ENCODE assay signal across 8 cellular contexts in genomic region chr3:138935864-138936762, GRCh38. TPM values are rescaled to one million over a fixed set of nuclear protein-coding genes. Genes with fewer than 3 reads are reported as not detected.
DNase-seq lines count a peak whose midpoint lies in the region; ATAC-seq and TF ChIP-seq lines count a peak whose summit lies in the region.

No MANE protein-coding gene starts in this region.

- H3K36me3 ChIP-seq in cardiac muscle cell (no peaks in the 10 kb centered on the region), trophoblast cell (ENCODE audit: control insufficient read depth in 1 of 2, insufficient read depth in 2 of 2, low read length in 2 of 2) (no peaks in the 10 kb centered on the region), upper lobe of right lung (no peaks in the 10 kb centered on the region)

- peak overlapping the region; percentile 23 for H3K4me3 ChIP-seq in cardiac muscle cell
- H3K4me3 ChIP-seq in trophoblast cell (ENCODE audit: low read depth, low read length), result peak overlapping the region; percentile 61
- H3K4me3 ChIP-seq in upper lobe of right lung, result peak overlapping the region; percentile 38

- no peak overlapping the region for H3K23ac ChIP-seq in trophoblast cell (ENCODE audit: low read length)

- intact Hi-C loops in upper lobe of right lung (cut with DNase I), result no loop called here

- H3K18ac ChIP-seq in trophoblast cell (ENCODE audit: low read length), result no peak overlapping the region

- no peak overlapping the region for H3K4ac ChIP-seq in trophoblast cell (ENCODE audit: low read depth, low read length)

- H3K27ac ChIP-seq in cardiac muscle cell (no peak overlapping the region), trophoblast cell (ENCODE audit: low read depth, low read length) (no peak overlapping the region), upper lobe of right lung (no peak overlapping the region)

- DNase-seq in Ammon's horn (ENCODE audit: low spot score) (peak; percentile 64), SK-MEL-5 (ENCODE audit: low read depth, low spot score) (peak; percentile 61), cardiac muscle cell (ENCODE audit: low read depth in 1 of 2, low spot score in 1 of 2) (peak; percentile 69 to 74), trophoblast cell (peak in 1 of 2 donors; percentile 74), upper lobe of right lung (peak; percentile 88)
- peak; percentile 78 for DNase-seq in activated naive CD4-positive, alpha-beta T cell treated with anti-CD3 and anti-CD28 coated beads, Interleukin-2, amount 50 U/mL, for 16 hours

- H4K91ac ChIP-seq in trophoblast cell (ENCODE audit: low read depth, low read length), result no peak overlapping the region

- peak overlapping the region; percentile 98 for H3K4me2 ChIP-seq in trophoblast cell (ENCODE audit: low read length)

- no peak overlapping the region for H4K12ac ChIP-seq in trophoblast cell (ENCODE audit: low read depth, low read length)

- H3K79me1 ChIP-seq in trophoblast cell (ENCODE audit: low read length), result no peaks in the 10 kb centered on the region

- H3K27me3 ChIP-seq in cardiac muscle cell, result peaks cover 86% of the 10 kb centered on the region
- H3K27me3 ChIP-seq in trophoblast cell (ENCODE audit: insufficient read depth, low read length), result peaks cover 43% of the 10 kb centered on the region
- peaks cover 57% of the 10 kb centered on the region for H3K27me3 ChIP-seq in upper lobe of right lung

- H3K79me2 ChIP-seq in trophoblast cell (ENCODE audit: control insufficient read depth, insufficient read depth, low read length, poor library complexity), result no peaks in the 10 kb centered on the region

- H3K9ac ChIP-seq in trophoblast cell (ENCODE audit: low read length), result peak overlapping the region; percentile 31

- peaks cover 11% of the 10 kb centered on the region for H3K4me1 ChIP-seq in cardiac muscle cell (ENCODE audit: low read depth)
- peaks cover 18 to 19% of the 10 kb centered on the region in 2 experiments for H3K4me1 ChIP-seq in trophoblast cell (ENCODE audit: control insufficient read depth in 1 of 2, insufficient read depth in 2 of 2, low read length in 2 of 2)
- H3K4me1 ChIP-seq in upper lobe of right lung, result peaks cover 41% of the 10 kb centered on the region

- no peak overlapping the region for H2AK5ac ChIP-seq in trophoblast cell (ENCODE audit: low read length)

- in situ Hi-C loops in SK-MEL-5 (cut with HindIII; ENCODE audit: low pct_unique_long_range_greater_than_20kb, low sequenced_read_pairs), result no loop called here

- H2BK5ac ChIP-seq in trophoblast cell (ENCODE audit: low read depth, low read length, poor library complexity), result no peak overlapping the region

- TF ChIP-seq CTCF in cardiac muscle cell (IDR thresholded peaks at IDR 0.05; ENCODE audit: low read depth, low read length) (peak; percentile 79), upper lobe of right lung (IDR thresholded peaks at IDR 0.05) (peak; percentile 96)

- no CpG with 5 or more reads among the region's 60 CpGs for WGBS in trophoblast cell (ENCODE audit: extremely low coverage, insufficient coverage, insufficient read length)

- no peak overlapping the region for H4K8ac ChIP-seq in trophoblast cell (ENCODE audit: low read depth, low read length)

- ATAC-seq in GM18909 (IDR thresholded peaks at IDR 0.05; ENCODE audit: poor library complexity, unreplicated experiment) (peak; percentile 73), HG03521 (IDR thresholded peaks at IDR 0.05; ENCODE audit: unreplicated experiment) (peak; percentile 62), upper lobe of right lung (peak; percentile 91)

- no peak overlapping the region for H3K14ac ChIP-seq in trophoblast cell (ENCODE audit: low read length)

- H2BK12ac ChIP-seq in trophoblast cell (ENCODE audit: low read length), result no peak overlapping the region

- H2BK120ac ChIP-seq in trophoblast cell (ENCODE audit: insufficient read depth, low read length, poor library complexity), result no peak overlapping the region

- H2AFZ ChIP-seq in trophoblast cell (ENCODE audit: insufficient read depth, low read length, poor library complexity), result peak overlapping the region; percentile 54

- H3K9me3 ChIP-seq in cardiac muscle cell (ENCODE audit: low read depth), result no peaks in the 10 kb centered on the region
- peaks cover 4% of the 10 kb centered on the region for H3K9me3 ChIP-seq in trophoblast cell (ENCODE audit: insufficient read depth, low read depth, low read length)
- no peaks in the 10 kb centered on the region for H3K9me3 ChIP-seq in upper lobe of right lung

RNA-seq across cellular contexts. Expression of gene FOXL2, which starts 10.8 kb away (rescaled TPM):
- not detected in 2 replicates for total RNA-seq in SK-MEL-5 (2014; rRNA removed; shearing (Covaris generic))
- not detected in 2 replicates for polyA plus RNA-seq in SK-MEL-5 (2015; cell fraction: cytosol; rRNA removed)
- polyA plus RNA-seq in SK-MEL-5 (2015; cell fraction: nucleus; rRNA removed), result not detected in 2 replicates
- total RNA-seq in cardiac muscle cell (0.25 TPM in 1 of 2 replicates, not detected in the other), upper lobe of right lung (not detected)
- not detected in 2 replicates for polyA plus RNA-seq in cardiac muscle cell
- 0.25 and 0.26 TPM in 2 replicates for polyA plus RNA-seq in trophoblast cell (2013)

RNA-seq across cellular contexts. Expression of gene FOXL2NB, which starts 10.9 kb away (rescaled TPM):
- total RNA-seq in SK-MEL-5 (2014; rRNA removed; shearing (Covaris generic)), result not detected in 2 replicates
- 0.04 TPM in 1 of 2 replicates, not detected in the other for polyA plus RNA-seq in SK-MEL-5 (2015; cell fraction: cytosol; rRNA removed)
- polyA plus RNA-seq in SK-MEL-5 (2015; cell fraction: nucleus; rRNA removed), result 2.2 TPM in 1 of 2 replicates, not detected in the other
- total RNA-seq in cardiac muscle cell, result 0.11 TPM in 1 of 2 replicates, not detected in the other
- not detected in 2 replicates for polyA plus RNA-seq in cardiac muscle cell
- polyA plus RNA-seq in trophoblast cell (2013), result 0.37 and 0.38 TPM in 2 replicates
- total RNA-seq in upper lobe of right lung, result not detected
